Comparison of ENCODE assay signal across 1 cellular context in genomic region chr17:35713069-35713728, GRCh38.
TF ChIP-seq lines count a peak whose summit lies in the region.

No MANE protein-coding gene starts in this region.

TF ChIP-seq in HepG2, 621 proteins besides CTCF, POLR2A, EP300 and RAD21 (continues in another document):
- TF ChIP-seq TCF7L2 (IDR thresholded peaks at IDR 0.05; ENCODE audit: low read depth, low read length) (0 out of 2 replicates have a peak, but pooled peaks have one; percentile 46), ZNF232 (CRISPR knock-in tag; IDR thresholded peaks at IDR 0.05; ENCODE audit: borderline replicate concordance) (peak; percentile 52; the same call in 1 of the 2 replicates), SALL1 (CRISPR knock-in tag; IDR thresholded peaks at IDR 0.05) (peak; percentile 62), RARA (CRISPR knock-in tag; IDR thresholded peaks at IDR 0.05) (peak; percentile 85), SOX13 (IDR thresholded peaks at IDR 0.05) (no peak), SOX13 (CRISPR knock-in tag; conservative IDR thresholded peaks at IDR 0.05 in 1 of 2, IDR thresholded peaks at IDR 0.05 in 1 of 2) (peak in 1 of 2 experiments; percentile 47; a peak in 2 of 4 replicates), NCOR1 (IDR thresholded peaks at IDR 0.05; ENCODE audit: borderline replicate concordance, low read length) (peak; percentile 76; the same call in 1 of the 2 replicates), GATA4 (IDR thresholded peaks at IDR 0.05; ENCODE audit: borderline replicate concordance, low read depth) (0 out of 2 replicates have a peak, but pooled peaks have one; percentile 58), ZNF879 (CRISPR knock-in tag; IDR thresholded peaks at IDR 0.05) (no peak), ARID3A (IDR thresholded peaks at IDR 0.05; ENCODE audit: low read depth, low read length) (peak; percentile 55; the same call in 1 of the 2 replicates), ERF (CRISPR knock-in tag; IDR thresholded peaks at IDR 0.05) (0 out of 2 replicates have a peak, but pooled peaks have one; percentile 48), SOX6 (IDR thresholded peaks at IDR 0.05) (no peak), SOX6 (CRISPR knock-in tag; IDR thresholded peaks at IDR 0.05) (peak; percentile 63), SOX5 (CRISPR knock-in tag; IDR thresholded peaks at IDR 0.05; ENCODE audit: borderline replicate concordance) (0 out of 2 replicates have a peak, but pooled peaks have one; percentile 23), ZNF543 (CRISPR knock-in tag; IDR thresholded peaks at IDR 0.05) (no peak), TEAD3 (CRISPR knock-in tag; optimal IDR thresholded peaks at IDR 0.05; ENCODE audit: borderline replicate concordance) (peak; percentile 75), HNRNPK (IDR thresholded peaks at IDR 0.05; ENCODE audit: low read depth, low read length, poor library complexity, severe bottlenecking) (no peak), PHF21A (CRISPR knock-in tag; IDR thresholded peaks at IDR 0.05) (peak; percentile 47; the same call in 1 of the 2 replicates), ISL2 (CRISPR knock-in tag; IDR thresholded peaks at IDR 0.05) (0 out of 2 replicates have a peak, but pooled peaks have one; percentile 31), ZNF598 (CRISPR knock-in tag; IDR thresholded peaks at IDR 0.05; ENCODE audit: borderline replicate concordance) (no peak), ZNF710 (CRISPR knock-in tag; IDR thresholded peaks at IDR 0.05; ENCODE audit: borderline replicate concordance) (0 out of 2 replicates have a peak, but pooled peaks have one; percentile 32), ZNF446 (CRISPR knock-in tag; IDR thresholded peaks at IDR 0.05) (no peak), GATAD2A (CRISPR knock-in tag; IDR thresholded peaks at IDR 0.05) (peak; percentile 46; the same call in 1 of the 2 replicates), ELF3 (CRISPR knock-in tag; IDR thresholded peaks at IDR 0.05) (peak; percentile 75), MATR3 (CRISPR knock-in tag; IDR thresholded peaks at IDR 0.05) (no peak), DR1 (CRISPR knock-in tag; IDR thresholded peaks at IDR 0.05) (no peak), HOXA3 (CRISPR knock-in tag; IDR thresholded peaks at IDR 0.05) (0 out of 2 replicates have a peak, but pooled peaks have one; percentile 30), CREM (IDR thresholded peaks at IDR 0.05) (peak; percentile 62; the same call in 1 of the 2 replicates), CREM (CRISPR knock-in tag; IDR thresholded peaks at IDR 0.05) (no peak), ETV5 (CRISPR knock-in tag; IDR thresholded peaks at IDR 0.05; ENCODE audit: borderline replicate concordance) (peak; percentile 75; the same call in 1 of the 2 replicates), ZNF263 (CRISPR knock-in tag; IDR thresholded peaks at IDR 0.05) (no peak), ZNF296 (CRISPR knock-in tag; conservative IDR thresholded peaks at IDR 0.05) (no peak), HMG20A (CRISPR knock-in tag; IDR thresholded peaks at IDR 0.05; ENCODE audit: borderline replicate concordance) (peak; percentile 50; the same call in 1 of the 2 replicates), HDAC2 (CRISPR knock-in tag; IDR thresholded peaks at IDR 0.05) (peak; percentile 46; the same call in 1 of the 2 replicates), MED1 (CRISPR knock-in tag; IDR thresholded peaks at IDR 0.05) (peak; percentile 36; the same call in 1 of the 2 replicates), NR2F6 (IDR thresholded peaks at IDR 0.05) (peak; percentile 15; the same call in 1 of the 2 replicates), NR2F6 (CRISPR knock-in tag; IDR thresholded peaks at IDR 0.05) (no peak), CENPT (CRISPR knock-in tag; IDR thresholded peaks at IDR 0.05; ENCODE audit: low read depth) (no peak), ZNF746 (CRISPR knock-in tag; IDR thresholded peaks at IDR 0.05) (no peak), ZNF7 (CRISPR knock-in tag; IDR thresholded peaks at IDR 0.05) (no peak), RXRB (CRISPR knock-in tag; IDR thresholded peaks at IDR 0.05; ENCODE audit: borderline replicate concordance) (peak; percentile 55; the same call in 1 of the 2 replicates), FOXA3 (CRISPR knock-in tag; IDR thresholded peaks at IDR 0.05) (peak; percentile 26; the same call in 1 of the 2 replicates), SAP130 (CRISPR knock-in tag; IDR thresholded peaks at IDR 0.05; ENCODE audit: low read depth) (peak; percentile 38; the same call in 1 of the 2 replicates), PPARG (CRISPR knock-in tag; conservative IDR thresholded peaks at IDR 0.05) (0 out of 2 replicates have a peak, but pooled peaks have one; percentile 30)
- TF ChIP-seq, protein P1, sequence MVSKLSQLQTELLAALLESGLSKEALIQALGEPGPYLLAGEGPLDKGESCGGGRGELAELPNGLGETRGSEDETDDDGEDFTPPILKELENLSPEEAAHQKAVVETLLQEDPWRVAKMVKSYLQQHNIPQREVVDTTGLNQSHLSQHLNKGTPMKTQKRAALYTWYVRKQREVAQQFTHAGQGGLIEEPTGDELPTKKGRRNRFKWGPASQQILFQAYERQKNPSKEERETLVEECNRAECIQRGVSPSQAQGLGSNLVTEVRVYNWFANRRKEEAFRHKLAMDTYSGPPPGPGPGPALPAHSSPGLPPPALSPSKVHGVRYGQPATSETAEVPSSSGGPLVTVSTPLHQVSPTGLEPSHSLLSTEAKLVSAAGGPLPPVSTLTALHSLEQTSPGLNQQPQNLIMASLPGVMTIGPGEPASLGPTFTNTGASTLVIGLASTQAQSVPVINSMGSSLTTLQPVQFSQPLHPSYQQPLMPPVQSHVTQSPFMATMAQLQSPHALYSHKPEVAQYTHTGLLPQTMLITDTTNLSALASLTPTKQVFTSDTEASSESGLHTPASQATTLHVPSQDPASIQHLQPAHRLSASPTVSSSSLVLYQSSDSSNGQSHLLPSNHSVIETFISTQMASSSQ (IDR thresholded peaks at IDR 0.05; ENCODE audit: low read depth): 0 out of 2 replicates have a peak, but pooled peaks have one; percentile 17
- TF ChIP-seq, protein P1 (CRISPR knock-in tag; IDR thresholded peaks at IDR 0.05; ENCODE audit: borderline replicate concordance): no peak
- TF ChIP-seq, protein P2, sequence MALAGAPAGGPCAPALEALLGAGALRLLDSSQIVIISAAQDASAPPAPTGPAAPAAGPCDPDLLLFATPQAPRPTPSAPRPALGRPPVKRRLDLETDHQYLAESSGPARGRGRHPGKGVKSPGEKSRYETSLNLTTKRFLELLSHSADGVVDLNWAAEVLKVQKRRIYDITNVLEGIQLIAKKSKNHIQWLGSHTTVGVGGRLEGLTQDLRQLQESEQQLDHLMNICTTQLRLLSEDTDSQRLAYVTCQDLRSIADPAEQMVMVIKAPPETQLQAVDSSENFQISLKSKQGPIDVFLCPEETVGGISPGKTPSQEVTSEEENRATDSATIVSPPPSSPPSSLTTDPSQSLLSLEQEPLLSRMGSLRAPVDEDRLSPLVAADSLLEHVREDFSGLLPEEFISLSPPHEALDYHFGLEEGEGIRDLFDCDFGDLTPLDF (CRISPR knock-in tag; IDR thresholded peaks at IDR 0.05): no peak
- TF ChIP-seq, protein P3, sequence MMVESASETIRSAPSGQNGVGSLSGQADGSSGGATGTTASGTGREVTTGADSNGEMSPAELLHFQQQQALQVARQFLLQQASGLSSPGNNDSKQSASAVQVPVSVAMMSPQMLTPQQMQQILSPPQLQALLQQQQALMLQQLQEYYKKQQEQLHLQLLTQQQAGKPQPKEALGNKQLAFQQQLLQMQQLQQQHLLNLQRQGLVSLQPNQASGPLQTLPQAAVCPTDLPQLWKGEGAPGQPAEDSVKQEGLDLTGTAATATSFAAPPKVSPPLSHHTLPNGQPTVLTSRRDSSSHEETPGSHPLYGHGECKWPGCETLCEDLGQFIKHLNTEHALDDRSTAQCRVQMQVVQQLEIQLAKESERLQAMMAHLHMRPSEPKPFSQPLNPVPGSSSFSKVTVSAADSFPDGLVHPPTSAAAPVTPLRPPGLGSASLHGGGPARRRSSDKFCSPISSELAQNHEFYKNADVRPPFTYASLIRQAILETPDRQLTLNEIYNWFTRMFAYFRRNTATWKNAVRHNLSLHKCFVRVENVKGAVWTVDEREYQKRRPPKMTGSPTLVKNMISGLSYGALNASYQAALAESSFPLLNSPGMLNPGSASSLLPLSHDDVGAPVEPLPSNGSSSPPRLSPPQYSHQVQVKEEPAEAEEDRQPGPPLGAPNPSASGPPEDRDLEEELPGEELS (CRISPR knock-in tag; IDR thresholded peaks at IDR 0.05): peak; percentile 47; the same call in 1 of the 2 replicates
- TF ChIP-seq, protein P4, sequence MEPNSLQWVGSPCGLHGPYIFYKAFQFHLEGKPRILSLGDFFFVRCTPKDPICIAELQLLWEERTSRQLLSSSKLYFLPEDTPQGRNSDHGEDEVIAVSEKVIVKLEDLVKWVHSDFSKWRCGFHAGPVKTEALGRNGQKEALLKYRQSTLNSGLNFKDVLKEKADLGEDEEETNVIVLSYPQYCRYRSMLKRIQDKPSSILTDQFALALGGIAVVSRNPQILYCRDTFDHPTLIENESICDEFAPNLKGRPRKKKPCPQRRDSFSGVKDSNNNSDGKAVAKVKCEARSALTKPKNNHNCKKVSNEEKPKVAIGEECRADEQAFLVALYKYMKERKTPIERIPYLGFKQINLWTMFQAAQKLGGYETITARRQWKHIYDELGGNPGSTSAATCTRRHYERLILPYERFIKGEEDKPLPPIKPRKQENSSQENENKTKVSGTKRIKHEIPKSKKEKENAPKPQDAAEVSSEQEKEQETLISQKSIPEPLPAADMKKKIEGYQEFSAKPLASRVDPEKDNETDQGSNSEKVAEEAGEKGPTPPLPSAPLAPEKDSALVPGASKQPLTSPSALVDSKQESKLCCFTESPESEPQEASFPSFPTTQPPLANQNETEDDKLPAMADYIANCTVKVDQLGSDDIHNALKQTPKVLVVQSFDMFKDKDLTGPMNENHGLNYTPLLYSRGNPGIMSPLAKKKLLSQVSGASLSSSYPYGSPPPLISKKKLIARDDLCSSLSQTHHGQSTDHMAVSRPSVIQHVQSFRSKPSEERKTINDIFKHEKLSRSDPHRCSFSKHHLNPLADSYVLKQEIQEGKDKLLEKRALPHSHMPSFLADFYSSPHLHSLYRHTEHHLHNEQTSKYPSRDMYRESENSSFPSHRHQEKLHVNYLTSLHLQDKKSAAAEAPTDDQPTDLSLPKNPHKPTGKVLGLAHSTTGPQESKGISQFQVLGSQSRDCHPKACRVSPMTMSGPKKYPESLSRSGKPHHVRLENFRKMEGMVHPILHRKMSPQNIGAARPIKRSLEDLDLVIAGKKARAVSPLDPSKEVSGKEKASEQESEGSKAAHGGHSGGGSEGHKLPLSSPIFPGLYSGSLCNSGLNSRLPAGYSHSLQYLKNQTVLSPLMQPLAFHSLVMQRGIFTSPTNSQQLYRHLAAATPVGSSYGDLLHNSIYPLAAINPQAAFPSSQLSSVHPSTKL (CRISPR knock-in tag; IDR thresholded peaks at IDR 0.05): peak; percentile 80
